Comparison of ENCODE assay signal across 2 cellular contexts in the genomic region with DNA sequence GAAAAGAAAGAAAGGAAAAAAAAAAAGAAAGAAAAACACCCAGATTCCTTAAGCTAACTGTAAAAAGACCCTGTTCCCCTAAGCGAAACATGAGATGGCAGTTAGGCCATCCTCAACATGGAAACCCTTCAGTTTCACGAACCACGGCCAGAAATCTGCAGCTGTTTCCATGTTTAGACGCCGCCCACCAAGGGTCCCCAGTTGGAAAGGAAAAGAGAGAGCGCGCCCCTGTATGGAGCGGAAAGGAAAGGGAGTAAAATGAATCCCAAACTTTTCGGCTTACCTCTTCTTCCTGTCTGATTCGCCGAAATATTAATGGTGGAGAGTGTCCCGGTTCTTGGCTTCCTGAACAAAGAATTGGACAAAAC.
TF ChIP-seq lines count a peak whose summit lies in the region.

No MANE protein-coding gene starts in this region.

TF ChIP-seq in A549, 52 proteins besides CTCF, POLR2A, EP300 and RAD21:
- no peak for TF ChIP-seq ZSCAN20 (CRISPR knock-in tag; IDR thresholded peaks at IDR 0.05)
- TF ChIP-seq, protein P1, sequence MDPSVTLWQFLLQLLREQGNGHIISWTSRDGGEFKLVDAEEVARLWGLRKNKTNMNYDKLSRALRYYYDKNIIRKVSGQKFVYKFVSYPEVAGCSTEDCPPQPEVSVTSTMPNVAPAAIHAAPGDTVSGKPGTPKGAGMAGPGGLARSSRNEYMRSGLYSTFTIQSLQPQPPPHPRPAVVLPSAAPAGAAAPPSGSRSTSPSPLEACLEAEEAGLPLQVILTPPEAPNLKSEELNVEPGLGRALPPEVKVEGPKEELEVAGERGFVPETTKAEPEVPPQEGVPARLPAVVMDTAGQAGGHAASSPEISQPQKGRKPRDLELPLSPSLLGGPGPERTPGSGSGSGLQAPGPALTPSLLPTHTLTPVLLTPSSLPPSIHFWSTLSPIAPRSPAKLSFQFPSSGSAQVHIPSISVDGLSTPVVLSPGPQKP (IDR thresholded peaks at IDR 0.05; ENCODE audit: low read depth, low read length), result no peak
- TF ChIP-seq, protein P2, sequence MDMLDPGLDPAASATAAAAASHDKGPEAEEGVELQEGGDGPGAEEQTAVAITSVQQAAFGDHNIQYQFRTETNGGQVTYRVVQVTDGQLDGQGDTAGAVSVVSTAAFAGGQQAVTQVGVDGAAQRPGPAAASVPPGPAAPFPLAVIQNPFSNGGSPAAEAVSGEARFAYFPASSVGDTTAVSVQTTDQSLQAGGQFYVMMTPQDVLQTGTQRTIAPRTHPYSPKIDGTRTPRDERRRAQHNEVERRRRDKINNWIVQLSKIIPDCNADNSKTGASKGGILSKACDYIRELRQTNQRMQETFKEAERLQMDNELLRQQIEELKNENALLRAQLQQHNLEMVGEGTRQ (IDR thresholded peaks at IDR 0.05), result no peak
- TF ChIP-seq CBX8 (IDR thresholded peaks at IDR 0.05), result no peak
- TF ChIP-seq BHLHE40 (IDR thresholded peaks at IDR 0.05; ENCODE audit: low read depth, low read length), result no peak
- no peak for TF ChIP-seq KDM5A (IDR thresholded peaks at IDR 0.05)
- no peak for TF ChIP-seq PHF8 (IDR thresholded peaks at IDR 0.05; ENCODE audit: borderline replicate concordance, low read depth)
- TF ChIP-seq, protein P3, sequence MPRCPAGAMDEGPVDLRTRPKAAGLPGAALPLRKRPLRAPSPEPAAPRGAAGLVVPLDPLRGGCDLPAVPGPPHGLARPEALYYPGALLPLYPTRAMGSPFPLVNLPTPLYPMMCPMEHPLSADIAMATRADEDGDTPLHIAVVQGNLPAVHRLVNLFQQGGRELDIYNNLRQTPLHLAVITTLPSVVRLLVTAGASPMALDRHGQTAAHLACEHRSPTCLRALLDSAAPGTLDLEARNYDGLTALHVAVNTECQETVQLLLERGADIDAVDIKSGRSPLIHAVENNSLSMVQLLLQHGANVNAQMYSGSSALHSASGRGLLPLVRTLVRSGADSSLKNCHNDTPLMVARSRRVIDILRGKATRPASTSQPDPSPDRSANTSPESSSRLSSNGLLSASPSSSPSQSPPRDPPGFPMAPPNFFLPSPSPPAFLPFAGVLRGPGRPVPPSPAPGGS (IDR thresholded peaks at IDR 0.05), result no peak
- TF ChIP-seq CHD2 (IDR thresholded peaks at IDR 0.05; ENCODE audit: low read length, partially characterized antibody), result no peak

TF ChIP-seq in K562, 482 proteins besides CTCF, POLR2A, EP300 and RAD21:
- no peak for TF ChIP-seq TSC22D4 (tag; IDR thresholded peaks at IDR 0.05)
- no peak for TF ChIP-seq TAF15 (IDR thresholded peaks at IDR 0.05; ENCODE audit: low read depth, low read length)
- no peak for TF ChIP-seq ZC3H8 (IDR thresholded peaks at IDR 0.05)
- TF ChIP-seq ZNF282 (CRISPR knock-in tag; IDR thresholded peaks at IDR 0.05), result no peak
- TF ChIP-seq BCOR (IDR thresholded peaks at IDR 0.05), result no peak
